ENCODE assay signal across 1 cellular context in the genomic region with DNA sequence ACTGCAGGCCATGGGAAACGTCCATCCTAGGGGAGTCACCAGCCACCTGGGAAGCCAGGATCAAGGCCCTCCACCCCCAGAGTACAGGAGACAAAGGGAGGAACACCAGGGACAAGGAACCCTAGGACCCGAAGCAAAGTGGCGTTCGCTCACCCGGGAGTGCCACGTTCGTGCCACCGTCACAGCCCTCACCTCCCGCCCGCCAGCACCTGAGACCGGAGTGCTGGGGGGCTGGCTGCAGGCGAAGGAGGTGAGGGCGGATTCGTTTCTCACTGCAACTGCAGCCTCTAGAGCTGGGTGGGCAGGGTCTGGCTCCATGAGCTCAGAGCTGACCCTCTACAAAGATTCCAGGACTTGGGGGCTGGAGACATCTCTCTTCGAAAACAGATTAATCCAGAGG.
TF ChIP-seq lines count a peak whose summit lies in the region.

No MANE protein-coding gene starts in this region.

TF ChIP-seq in GM12878, 131 proteins besides CTCF, POLR2A, EP300 and RAD21:
- TF ChIP-seq TBL1XR1 (IDR thresholded peaks at IDR 0.05; ENCODE audit: low read depth, low read length) (no peak), CEBPB (IDR thresholded peaks at IDR 0.05; ENCODE audit: borderline replicate concordance in 1 of 2, low read depth in 2 of 2, low read length in 2 of 2) (no peak), NBN (IDR thresholded peaks at IDR 0.05) (no peak), FOXK2 (IDR thresholded peaks at IDR 0.05) (no peak), IKZF2 (IDR thresholded peaks at IDR 0.05) (no peak), SREBF2 (IDR thresholded peaks at IDR 0.05; ENCODE audit: low read length) (no peak)
- TF ChIP-seq, protein P1, sequence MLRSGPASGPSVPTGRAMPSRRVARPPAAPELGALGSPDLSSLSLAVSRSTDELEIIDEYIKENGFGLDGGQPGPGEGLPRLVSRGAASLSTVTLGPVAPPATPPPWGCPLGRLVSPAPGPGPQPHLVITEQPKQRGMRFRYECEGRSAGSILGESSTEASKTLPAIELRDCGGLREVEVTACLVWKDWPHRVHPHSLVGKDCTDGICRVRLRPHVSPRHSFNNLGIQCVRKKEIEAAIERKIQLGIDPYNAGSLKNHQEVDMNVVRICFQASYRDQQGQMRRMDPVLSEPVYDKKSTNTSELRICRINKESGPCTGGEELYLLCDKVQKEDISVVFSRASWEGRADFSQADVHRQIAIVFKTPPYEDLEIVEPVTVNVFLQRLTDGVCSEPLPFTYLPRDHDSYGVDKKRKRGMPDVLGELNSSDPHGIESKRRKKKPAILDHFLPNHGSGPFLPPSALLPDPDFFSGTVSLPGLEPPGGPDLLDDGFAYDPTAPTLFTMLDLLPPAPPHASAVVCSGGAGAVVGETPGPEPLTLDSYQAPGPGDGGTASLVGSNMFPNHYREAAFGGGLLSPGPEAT (IDR thresholded peaks at IDR 0.05; ENCODE audit: low read depth): no peak
